ENCODE assay signal across 2 cellular contexts in genomic region chr9:27527702-27528277, GRCh38.
TF ChIP-seq lines count a peak whose summit lies in the region.

No MANE protein-coding gene starts in this region.

TF ChIP-seq in HCT116, 20 proteins besides CTCF, POLR2A, EP300 and RAD21:
- TF ChIP-seq POLR2AphosphoS5 (IDR thresholded peaks at IDR 0.05; ENCODE audit: low read depth, low read length) (no peak), EGR1 (IDR thresholded peaks at IDR 0.05; ENCODE audit: low read depth) (no peak), ELF1 (IDR thresholded peaks at IDR 0.05; ENCODE audit: borderline replicate concordance, low read depth) (no peak), ZNF274 (IDR thresholded peaks at IDR 0.05; ENCODE audit: low read depth, low read length) (no peak), CBX3 (IDR thresholded peaks at IDR 0.05; ENCODE audit: low read depth) (no peak), SP1 (IDR thresholded peaks at IDR 0.05; ENCODE audit: low read depth) (no peak), ZFX (IDR thresholded peaks at IDR 0.05) (no peak), SRF (IDR thresholded peaks at IDR 0.05; ENCODE audit: low read depth) (no peak)
TF ChIP-seq in HCT116: peak in this region for 0.

TF ChIP-seq in GM12878, 131 proteins besides CTCF, POLR2A, EP300 and RAD21:
- TF ChIP-seq, protein P1, sequence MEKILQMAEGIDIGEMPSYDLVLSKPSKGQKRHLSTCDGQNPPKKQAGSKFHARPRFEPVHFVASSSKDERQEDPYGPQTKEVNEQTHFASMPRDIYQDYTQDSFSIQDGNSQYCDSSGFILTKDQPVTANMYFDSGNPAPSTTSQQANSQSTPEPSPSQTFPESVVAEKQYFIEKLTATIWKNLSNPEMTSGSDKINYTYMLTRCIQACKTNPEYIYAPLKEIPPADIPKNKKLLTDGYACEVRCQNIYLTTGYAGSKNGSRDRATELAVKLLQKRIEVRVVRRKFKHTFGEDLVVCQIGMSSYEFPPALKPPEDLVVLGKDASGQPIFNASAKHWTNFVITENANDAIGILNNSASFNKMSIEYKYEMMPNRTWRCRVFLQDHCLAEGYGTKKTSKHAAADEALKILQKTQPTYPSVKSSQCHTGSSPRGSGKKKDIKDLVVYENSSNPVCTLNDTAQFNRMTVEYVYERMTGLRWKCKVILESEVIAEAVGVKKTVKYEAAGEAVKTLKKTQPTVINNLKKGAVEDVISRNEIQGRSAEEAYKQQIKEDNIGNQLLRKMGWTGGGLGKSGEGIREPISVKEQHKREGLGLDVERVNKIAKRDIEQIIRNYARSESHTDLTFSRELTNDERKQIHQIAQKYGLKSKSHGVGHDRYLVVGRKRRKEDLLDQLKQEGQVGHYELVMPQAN (conservative IDR thresholded peaks at IDR 0.05), result no peak
- TF ChIP-seq NFXL1 (IDR thresholded peaks at IDR 0.05; ENCODE audit: borderline replicate concordance) (no peak), MEF2B (IDR thresholded peaks at IDR 0.05; ENCODE audit: partially characterized antibody, poor library complexity, severe bottlenecking) (no peak), KAT2A (conservative IDR thresholded peaks at IDR 0.05; ENCODE audit: control insufficient read depth, low read depth, low read length) (no peak), FOXM1 (IDR thresholded peaks at IDR 0.05; ENCODE audit: low read depth, low read length) (no peak), ZNF687 (IDR thresholded peaks at IDR 0.05) (no peak), USF2 (IDR thresholded peaks at IDR 0.05; ENCODE audit: borderline replicate concordance, low read depth, low read length) (no peak), TCF7 (IDR thresholded peaks at IDR 0.05; ENCODE audit: borderline replicate concordance) (no peak), STAT3 (IDR thresholded peaks at IDR 0.05; ENCODE audit: low read depth, low read length) (no peak), IRF4 (IDR thresholded peaks at IDR 0.05; ENCODE audit: low read depth, low read length) (no peak), JUND (IDR thresholded peaks at IDR 0.05; ENCODE audit: low read depth, low read length) (no peak), E2F8 (IDR thresholded peaks at IDR 0.05; ENCODE audit: low read depth, partially characterized antibody) (no peak), BRCA1 (IDR thresholded peaks at IDR 0.05; ENCODE audit: low read depth, low read length) (no peak), EZH2 (IDR thresholded peaks at IDR 0.05; ENCODE audit: borderline replicate concordance, control insufficient read depth, low read depth, low read length) (no peak), ZBTB11 (CRISPR knock-in tag; IDR thresholded peaks at IDR 0.05) (no peak), MTA2 (IDR thresholded peaks at IDR 0.05; ENCODE audit: low read depth) (no peak), MLLT1 (IDR thresholded peaks at IDR 0.05) (no peak)
- TF ChIP-seq, protein P2, sequence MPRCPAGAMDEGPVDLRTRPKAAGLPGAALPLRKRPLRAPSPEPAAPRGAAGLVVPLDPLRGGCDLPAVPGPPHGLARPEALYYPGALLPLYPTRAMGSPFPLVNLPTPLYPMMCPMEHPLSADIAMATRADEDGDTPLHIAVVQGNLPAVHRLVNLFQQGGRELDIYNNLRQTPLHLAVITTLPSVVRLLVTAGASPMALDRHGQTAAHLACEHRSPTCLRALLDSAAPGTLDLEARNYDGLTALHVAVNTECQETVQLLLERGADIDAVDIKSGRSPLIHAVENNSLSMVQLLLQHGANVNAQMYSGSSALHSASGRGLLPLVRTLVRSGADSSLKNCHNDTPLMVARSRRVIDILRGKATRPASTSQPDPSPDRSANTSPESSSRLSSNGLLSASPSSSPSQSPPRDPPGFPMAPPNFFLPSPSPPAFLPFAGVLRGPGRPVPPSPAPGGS (IDR thresholded peaks at IDR 0.05; ENCODE audit: borderline replicate concordance, insufficient read depth, low read depth, low read length, poor library complexity, severe bottlenecking), result no peak
- TF ChIP-seq, protein P3, sequence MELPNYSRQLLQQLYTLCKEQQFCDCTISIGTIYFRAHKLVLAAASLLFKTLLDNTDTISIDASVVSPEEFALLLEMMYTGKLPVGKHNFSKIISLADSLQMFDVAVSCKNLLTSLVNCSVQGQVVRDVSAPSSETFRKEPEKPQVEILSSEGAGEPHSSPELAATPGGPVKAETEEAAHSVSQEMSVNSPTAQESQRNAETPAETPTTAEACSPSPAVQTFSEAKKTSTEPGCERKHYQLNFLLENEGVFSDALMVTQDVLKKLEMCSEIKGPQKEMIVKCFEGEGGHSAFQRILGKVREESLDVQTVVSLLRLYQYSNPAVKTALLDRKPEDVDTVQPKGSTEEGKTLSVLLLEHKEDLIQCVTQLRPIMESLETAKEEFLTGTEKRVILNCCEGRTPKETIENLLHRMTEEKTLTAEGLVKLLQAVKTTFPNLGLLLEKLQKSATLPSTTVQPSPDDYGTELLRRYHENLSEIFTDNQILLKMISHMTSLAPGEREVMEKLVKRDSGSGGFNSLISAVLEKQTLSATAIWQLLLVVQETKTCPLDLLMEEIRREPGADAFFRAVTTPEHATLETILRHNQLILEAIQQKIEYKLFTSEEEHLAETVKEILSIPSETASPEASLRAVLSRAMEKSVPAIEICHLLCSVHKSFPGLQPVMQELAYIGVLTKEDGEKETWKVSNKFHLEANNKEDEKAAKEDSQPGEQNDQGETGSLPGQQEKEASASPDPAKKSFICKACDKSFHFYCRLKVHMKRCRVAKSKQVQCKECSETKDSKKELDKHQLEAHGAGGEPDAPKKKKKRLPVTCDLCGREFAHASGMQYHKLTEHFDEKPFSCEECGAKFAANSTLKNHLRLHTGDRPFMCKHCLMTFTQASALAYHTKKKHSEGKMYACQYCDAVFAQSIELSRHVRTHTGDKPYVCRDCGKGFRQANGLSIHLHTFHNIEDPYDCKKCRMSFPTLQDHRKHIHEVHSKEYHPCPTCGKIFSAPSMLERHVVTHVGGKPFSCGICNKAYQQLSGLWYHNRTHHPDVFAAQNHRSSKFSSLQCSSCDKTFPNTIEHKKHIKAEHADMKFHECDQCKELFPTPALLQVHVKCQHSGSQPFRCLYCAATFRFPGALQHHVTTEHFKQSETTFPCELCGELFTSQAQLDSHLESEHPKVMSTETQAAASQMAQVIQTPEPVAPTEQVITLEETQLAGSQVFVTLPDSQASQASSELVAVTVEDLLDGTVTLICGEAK (IDR thresholded peaks at IDR 0.05; ENCODE audit: borderline replicate concordance), result no peak
TF ChIP-seq in GM12878: peak in this region for 0.
